In genomic region chr5:102713682-102714231, GRCh38 we compare ENCODE assay signal across 1 cellular context.
TF ChIP-seq lines count a peak whose summit lies in the region.

No MANE protein-coding gene starts in this region.

TF ChIP-seq in HepG2, 621 proteins besides CTCF, POLR2A, EP300 and RAD21 (continued from another document):
- TF ChIP-seq ZNF276 (CRISPR knock-in tag; IDR thresholded peaks at IDR 0.05; ENCODE audit: low read depth) (no peak), ZNF446 (CRISPR knock-in tag; IDR thresholded peaks at IDR 0.05) (no peak), POLR2AphosphoS5 (IDR thresholded peaks at IDR 0.05; ENCODE audit: low read depth, low read length) (no peak)
